In the genomic region with DNA sequence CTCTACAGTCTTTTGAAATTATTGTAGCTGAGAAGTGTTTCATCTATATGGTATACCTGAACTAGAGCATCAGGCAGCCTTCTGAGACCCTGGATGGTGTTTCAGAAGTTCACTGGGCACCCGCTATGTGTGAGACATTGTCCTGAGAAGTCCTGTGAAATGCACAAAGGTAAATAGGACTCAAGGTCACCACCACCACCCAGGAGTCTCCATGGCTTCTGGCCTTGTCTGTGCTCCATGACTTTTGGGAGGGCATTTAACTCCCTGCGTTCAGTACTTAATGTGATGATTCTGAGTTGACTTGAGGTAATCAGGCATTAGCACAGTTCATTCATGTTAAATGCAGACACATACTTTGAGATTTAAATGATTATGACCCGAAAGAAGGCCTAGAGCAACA, we compare ENCODE assay signal across 8 cellular contexts. TPM values are rescaled to one million over a fixed set of nuclear protein-coding genes. Genes with fewer than 3 reads are reported as not detected.
A peak's percentile ranks its signal among the peaks of the same experiment; 100 is the strongest.
DNase-seq lines count a peak whose midpoint lies in the region; ATAC-seq and TF ChIP-seq lines count a peak whose summit lies in the region.

No MANE protein-coding gene starts in this region.

- peak in 1 of 3 donors; percentile 14 for TF ChIP-seq POLR2A in body of pancreas (IDR thresholded peaks at IDR 0.05)
- no peak for TF ChIP-seq POLR2A in tibial nerve (IDR thresholded peaks at IDR 0.05)

- H3K4me3 ChIP-seq in body of pancreas (peak overlapping the region; percentile 76 to 81), lower lobe of right lung (peak overlapping the region; percentile 92), tibial nerve (peak overlapping the region; percentile 68 to 93 (median 84))

- DNase-seq in activated naive CD4-positive, alpha-beta T cell treated with anti-CD3 and anti-CD28 coated beads for 36 hours, result no peak
- DNase-seq in activated naive CD4-positive, alpha-beta T cell (lab: John Stamatoyannopoulos, UW), result no peak
- DNase-seq in body of pancreas, result peak; percentile 35 to 54 (median 46)
- DNase-seq in lower lobe of right lung, result no peak
- DNase-seq in tibial nerve (ENCODE audit: low spot score in 2 of 2), result no peak
- DNase-seq in DMS114 treated with DMSO at 0.1 percent for 48 hours (lab: John Stamatoyannopoulos, UW; ENCODE audit: unreplicated experiment), result no peak

- H3K27me3 ChIP-seq in body of pancreas, result no peaks in the 10 kb centered on the region
- no peaks in the 10 kb centered on the region for H3K27me3 ChIP-seq in lower lobe of right lung (ENCODE audit: low read depth)
- no peaks in the 10 kb centered on the region for H3K27me3 ChIP-seq in tibial nerve

- intact Hi-C loops in activated naive CD4-positive, alpha-beta T cell treated with anti-CD3 and anti-CD28 coated beads for 36 hours (cut with micrococcal nuclease), result loop anchor here (1.0 to 2.0 kb wide), 4 partner anchors 53 to 217 kb away; partner anchors contain the start of genes HSBP1, MBTPS1 and OSGIN1
- intact Hi-C loops in body of pancreas (cut with DNase I) (no loop called here), lower lobe of right lung (cut with DNase I) (no loop called here)

- 18 to 36% methylated on average over 3 of the region's 3 CpGs for WGBS in body of pancreas, 2 donors
- WGBS in tibial nerve, 2 donors, result 70 to 73% methylated on average over 3 of the region's 3 CpGs

- TF ChIP-seq CTCF in body of pancreas (IDR thresholded peaks at IDR 0.05) (no peak), lower lobe of right lung (IDR thresholded peaks at IDR 0.05) (no peak), tibial nerve (IDR thresholded peaks at IDR 0.05) (no peak)

- no peaks in the 10 kb centered on the region for H3K27me3 Mint-ChIP-seq in activated naive CD4-positive, alpha-beta T cell treated with anti-CD3 and anti-CD28 coated beads for 36 hours (ENCODE audit: low read depth)

- H3K27ac Mint-ChIP-seq in activated naive CD4-positive, alpha-beta T cell treated with anti-CD3 and anti-CD28 coated beads for 36 hours, result peak overlapping the region; percentile 10

- ATAC-seq in body of pancreas, result no peak
- no peak for ATAC-seq in lower lobe of right lung
- no peak for ATAC-seq in GM19351 (IDR thresholded peaks at IDR 0.05; ENCODE audit: unreplicated experiment)
- ATAC-seq in HG02610 (IDR thresholded peaks at IDR 0.05; ENCODE audit: unreplicated experiment), result no peak

- H3K27ac ChIP-seq in body of pancreas (peak overlapping the region; percentile 97 to 99 (median 98)), lower lobe of right lung (peak overlapping the region; percentile 98), tibial nerve (peak overlapping the region; percentile 82 to 95 (median 90))

- H3K4me3 Mint-ChIP-seq in activated naive CD4-positive, alpha-beta T cell treated with anti-CD3 and anti-CD28 coated beads for 36 hours, result peak overlapping the region; percentile 86

- H3K4me1 ChIP-seq in body of pancreas, result peaks cover 61% of the 10 kb centered on the region
- peaks cover 26% of the 10 kb centered on the region for H3K4me1 ChIP-seq in lower lobe of right lung
- H3K4me1 ChIP-seq in tibial nerve, result peaks cover 0 to 58% (median 23%) of the 10 kb centered on the region in 4 donors

- no peak for TF ChIP-seq EP300 in tibial nerve (IDR thresholded peaks at IDR 0.05)

- H3K9me3 ChIP-seq in body of pancreas (no peaks in the 10 kb centered on the region), lower lobe of right lung (no peaks in the 10 kb centered on the region), tibial nerve (no peaks in the 10 kb centered on the region)

- H3K36me3 ChIP-seq in body of pancreas (replicated peaks in 1 of 2; ENCODE audit: insufficient read depth in 1 of 2, low read depth in 2 of 2) (no peaks in the 10 kb centered on the region), lower lobe of right lung (no peaks in the 10 kb centered on the region), tibial nerve (no peaks in the 10 kb centered on the region)

- H3K4me1 Mint-ChIP-seq in activated naive CD4-positive, alpha-beta T cell treated with anti-CD3 and anti-CD28 coated beads for 36 hours (ENCODE audit: low read depth), result peaks cover 22% of the 10 kb centered on the region

- CTCF ChIA-PET in activated naive CD4-positive, alpha-beta T cell treated with anti-CD3 and anti-CD28 coated beads for 36 hours (lab: Charles Lee), result interaction anchor here (0.6 kb wide), 1 partner anchor 74 kb away, joined by 3 read pairs; no protein-coding TSS in a partner anchor

- H3K36me3 Mint-ChIP-seq in activated naive CD4-positive, alpha-beta T cell treated with anti-CD3 and anti-CD28 coated beads for 36 hours (ENCODE audit: low read depth), result no peaks in the 10 kb centered on the region

- H3K9me3 Mint-ChIP-seq in activated naive CD4-positive, alpha-beta T cell treated with anti-CD3 and anti-CD28 coated beads for 36 hours, result no peaks in the 10 kb centered on the region

RNA-seq across cellular contexts. Expression of gene MLYCD, which starts 1.1 kb away (rescaled TPM):
- 1 to 10 TPM; 2.0 to 2.3 TPM for total RNA-seq in activated naive CD4-positive, alpha-beta T cell treated with anti-CD3 and anti-CD28 coated beads for 36 hours
- total RNA-seq in body of pancreas (10 to 100 TPM; 19.2 to 29.3 TPM), lower lobe of right lung (9.1 TPM), tibial nerve (10 to 100 TPM; 19.0 to 26.7 (median 23.0) TPM)

RNA-seq across cellular contexts. Expression of gene OSGIN1, which starts 53.1 kb away (rescaled TPM):
- under 1 TPM; 0.47 to 0.86 TPM for total RNA-seq in activated naive CD4-positive, alpha-beta T cell treated with anti-CD3 and anti-CD28 coated beads for 36 hours
- total RNA-seq in body of pancreas (1 to 10 TPM; 4.0 to 5.2 TPM), lower lobe of right lung (9.8 TPM), tibial nerve (10 to 100 TPM in 2 of 4 donors, 1 to 10 TPM in 2; 6.7 to 27.7 (median 10.3) TPM)

Comparison
In these comparisons a context has a peak if more than half of its experiments do, and no peak if none do; other contexts are left out.
1. DNase-seq: peak in body of pancreas (4 of 4); none in activated naive CD4-positive, alpha-beta T cell treated with anti-CD3 and anti-CD28 coated beads for 36 hours (single experiment), activated naive CD4-positive, alpha-beta T cell (0 of 4), lower lobe of right lung (single experiment), tibial nerve (0 of 2) and DMS114 treated with DMSO at 0.1 percent for 48 hours (single experiment).
2. Peak in every context shown above with its lines, with median percentiles within 50 percentile points of each other: H3K27ac ChIP-seq and H3K4me3 ChIP-seq.